Comparison of ENCODE assay signal across 1 cellular context in the genomic region with DNA sequence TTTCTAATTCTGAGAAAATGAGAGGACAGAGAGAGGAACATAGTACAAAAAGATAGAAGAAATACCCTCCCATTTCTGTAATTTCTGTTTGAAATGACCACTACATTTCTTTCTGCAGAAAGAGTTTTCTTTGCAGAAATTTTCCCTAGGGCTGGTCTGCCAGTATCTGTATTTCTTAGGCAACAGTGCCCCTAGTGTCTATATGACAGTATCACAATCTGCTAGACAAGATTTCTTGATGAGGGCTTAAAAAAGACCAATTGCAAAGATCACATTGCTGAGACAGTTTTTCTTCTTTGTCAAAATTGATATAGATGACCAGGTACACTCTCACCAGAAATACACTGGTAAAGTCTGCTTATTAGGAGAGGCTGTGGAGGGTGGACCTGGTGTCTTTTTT.
TF ChIP-seq lines count a peak whose summit lies in the region.

No MANE protein-coding gene starts in this region.

TF ChIP-seq in GM12878, 131 proteins besides CTCF, POLR2A, EP300 and RAD21 (continued from another document):
- TF ChIP-seq, protein P1, sequence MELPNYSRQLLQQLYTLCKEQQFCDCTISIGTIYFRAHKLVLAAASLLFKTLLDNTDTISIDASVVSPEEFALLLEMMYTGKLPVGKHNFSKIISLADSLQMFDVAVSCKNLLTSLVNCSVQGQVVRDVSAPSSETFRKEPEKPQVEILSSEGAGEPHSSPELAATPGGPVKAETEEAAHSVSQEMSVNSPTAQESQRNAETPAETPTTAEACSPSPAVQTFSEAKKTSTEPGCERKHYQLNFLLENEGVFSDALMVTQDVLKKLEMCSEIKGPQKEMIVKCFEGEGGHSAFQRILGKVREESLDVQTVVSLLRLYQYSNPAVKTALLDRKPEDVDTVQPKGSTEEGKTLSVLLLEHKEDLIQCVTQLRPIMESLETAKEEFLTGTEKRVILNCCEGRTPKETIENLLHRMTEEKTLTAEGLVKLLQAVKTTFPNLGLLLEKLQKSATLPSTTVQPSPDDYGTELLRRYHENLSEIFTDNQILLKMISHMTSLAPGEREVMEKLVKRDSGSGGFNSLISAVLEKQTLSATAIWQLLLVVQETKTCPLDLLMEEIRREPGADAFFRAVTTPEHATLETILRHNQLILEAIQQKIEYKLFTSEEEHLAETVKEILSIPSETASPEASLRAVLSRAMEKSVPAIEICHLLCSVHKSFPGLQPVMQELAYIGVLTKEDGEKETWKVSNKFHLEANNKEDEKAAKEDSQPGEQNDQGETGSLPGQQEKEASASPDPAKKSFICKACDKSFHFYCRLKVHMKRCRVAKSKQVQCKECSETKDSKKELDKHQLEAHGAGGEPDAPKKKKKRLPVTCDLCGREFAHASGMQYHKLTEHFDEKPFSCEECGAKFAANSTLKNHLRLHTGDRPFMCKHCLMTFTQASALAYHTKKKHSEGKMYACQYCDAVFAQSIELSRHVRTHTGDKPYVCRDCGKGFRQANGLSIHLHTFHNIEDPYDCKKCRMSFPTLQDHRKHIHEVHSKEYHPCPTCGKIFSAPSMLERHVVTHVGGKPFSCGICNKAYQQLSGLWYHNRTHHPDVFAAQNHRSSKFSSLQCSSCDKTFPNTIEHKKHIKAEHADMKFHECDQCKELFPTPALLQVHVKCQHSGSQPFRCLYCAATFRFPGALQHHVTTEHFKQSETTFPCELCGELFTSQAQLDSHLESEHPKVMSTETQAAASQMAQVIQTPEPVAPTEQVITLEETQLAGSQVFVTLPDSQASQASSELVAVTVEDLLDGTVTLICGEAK (IDR thresholded peaks at IDR 0.05; ENCODE audit: borderline replicate concordance) = no peak
- TF ChIP-seq, protein P2, sequence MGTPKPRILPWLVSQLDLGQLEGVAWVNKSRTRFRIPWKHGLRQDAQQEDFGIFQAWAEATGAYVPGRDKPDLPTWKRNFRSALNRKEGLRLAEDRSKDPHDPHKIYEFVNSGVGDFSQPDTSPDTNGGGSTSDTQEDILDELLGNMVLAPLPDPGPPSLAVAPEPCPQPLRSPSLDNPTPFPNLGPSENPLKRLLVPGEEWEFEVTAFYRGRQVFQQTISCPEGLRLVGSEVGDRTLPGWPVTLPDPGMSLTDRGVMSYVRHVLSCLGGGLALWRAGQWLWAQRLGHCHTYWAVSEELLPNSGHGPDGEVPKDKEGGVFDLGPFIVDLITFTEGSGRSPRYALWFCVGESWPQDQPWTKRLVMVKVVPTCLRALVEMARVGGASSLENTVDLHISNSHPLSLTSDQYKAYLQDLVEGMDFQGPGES (IDR thresholded peaks at IDR 0.05) = no peak
- no peak for TF ChIP-seq GATAD2B (conservative IDR thresholded peaks at IDR 0.05; ENCODE audit: low read depth)
- TF ChIP-seq, protein P3, sequence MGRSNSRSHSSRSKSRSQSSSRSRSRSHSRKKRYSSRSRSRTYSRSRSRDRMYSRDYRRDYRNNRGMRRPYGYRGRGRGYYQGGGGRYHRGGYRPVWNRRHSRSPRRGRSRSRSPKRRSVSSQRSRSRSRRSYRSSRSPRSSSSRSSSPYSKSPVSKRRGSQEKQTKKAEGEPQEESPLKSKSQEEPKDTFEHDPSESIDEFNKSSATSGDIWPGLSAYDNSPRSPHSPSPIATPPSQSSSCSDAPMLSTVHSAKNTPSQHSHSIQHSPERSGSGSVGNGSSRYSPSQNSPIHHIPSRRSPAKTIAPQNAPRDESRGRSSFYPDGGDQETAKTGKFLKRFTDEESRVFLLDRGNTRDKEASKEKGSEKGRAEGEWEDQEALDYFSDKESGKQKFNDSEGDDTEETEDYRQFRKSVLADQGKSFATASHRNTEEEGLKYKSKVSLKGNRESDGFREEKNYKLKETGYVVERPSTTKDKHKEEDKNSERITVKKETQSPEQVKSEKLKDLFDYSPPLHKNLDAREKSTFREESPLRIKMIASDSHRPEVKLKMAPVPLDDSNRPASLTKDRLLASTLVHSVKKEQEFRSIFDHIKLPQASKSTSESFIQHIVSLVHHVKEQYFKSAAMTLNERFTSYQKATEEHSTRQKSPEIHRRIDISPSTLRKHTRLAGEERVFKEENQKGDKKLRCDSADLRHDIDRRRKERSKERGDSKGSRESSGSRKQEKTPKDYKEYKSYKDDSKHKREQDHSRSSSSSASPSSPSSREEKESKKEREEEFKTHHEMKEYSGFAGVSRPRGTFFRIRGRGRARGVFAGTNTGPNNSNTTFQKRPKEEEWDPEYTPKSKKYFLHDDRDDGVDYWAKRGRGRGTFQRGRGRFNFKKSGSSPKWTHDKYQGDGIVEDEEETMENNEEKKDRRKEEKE (IDR thresholded peaks at IDR 0.05) = no peak
- no peak for TF ChIP-seq BHLHE40 (IDR thresholded peaks at IDR 0.05; ENCODE audit: borderline replicate concordance in 1 of 2, low read depth in 2 of 2, low read length in 1 of 2)
- TF ChIP-seq KLF5 (IDR thresholded peaks at IDR 0.05; ENCODE audit: partially characterized antibody) = no peak
- no peak for TF ChIP-seq SP1 (IDR thresholded peaks at IDR 0.05; ENCODE audit: low read depth, low read length)
- TF ChIP-seq, protein P4, sequence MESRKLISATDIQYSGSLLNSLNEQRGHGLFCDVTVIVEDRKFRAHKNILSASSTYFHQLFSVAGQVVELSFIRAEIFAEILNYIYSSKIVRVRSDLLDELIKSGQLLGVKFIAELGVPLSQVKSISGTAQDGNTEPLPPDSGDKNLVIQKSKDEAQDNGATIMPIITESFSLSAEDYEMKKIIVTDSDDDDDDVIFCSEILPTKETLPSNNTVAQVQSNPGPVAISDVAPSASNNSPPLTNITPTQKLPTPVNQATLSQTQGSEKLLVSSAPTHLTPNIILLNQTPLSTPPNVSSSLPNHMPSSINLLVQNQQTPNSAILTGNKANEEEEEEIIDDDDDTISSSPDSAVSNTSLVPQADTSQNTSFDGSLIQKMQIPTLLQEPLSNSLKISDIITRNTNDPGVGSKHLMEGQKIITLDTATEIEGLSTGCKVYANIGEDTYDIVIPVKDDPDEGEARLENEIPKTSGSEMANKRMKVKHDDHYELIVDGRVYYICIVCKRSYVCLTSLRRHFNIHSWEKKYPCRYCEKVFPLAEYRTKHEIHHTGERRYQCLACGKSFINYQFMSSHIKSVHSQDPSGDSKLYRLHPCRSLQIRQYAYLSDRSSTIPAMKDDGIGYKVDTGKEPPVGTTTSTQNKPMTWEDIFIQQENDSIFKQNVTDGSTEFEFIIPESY (IDR thresholded peaks at IDR 0.05) = no peak
- TF ChIP-seq, protein P5, sequence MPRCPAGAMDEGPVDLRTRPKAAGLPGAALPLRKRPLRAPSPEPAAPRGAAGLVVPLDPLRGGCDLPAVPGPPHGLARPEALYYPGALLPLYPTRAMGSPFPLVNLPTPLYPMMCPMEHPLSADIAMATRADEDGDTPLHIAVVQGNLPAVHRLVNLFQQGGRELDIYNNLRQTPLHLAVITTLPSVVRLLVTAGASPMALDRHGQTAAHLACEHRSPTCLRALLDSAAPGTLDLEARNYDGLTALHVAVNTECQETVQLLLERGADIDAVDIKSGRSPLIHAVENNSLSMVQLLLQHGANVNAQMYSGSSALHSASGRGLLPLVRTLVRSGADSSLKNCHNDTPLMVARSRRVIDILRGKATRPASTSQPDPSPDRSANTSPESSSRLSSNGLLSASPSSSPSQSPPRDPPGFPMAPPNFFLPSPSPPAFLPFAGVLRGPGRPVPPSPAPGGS (IDR thresholded peaks at IDR 0.05; ENCODE audit: borderline replicate concordance, insufficient read depth, low read depth, low read length, poor library complexity, severe bottlenecking) = no peak
- no peak; the same call in 1 of the 2 replicates for TF ChIP-seq SMC3 (IDR thresholded peaks at IDR 0.05; ENCODE audit: borderline replicate concordance, low read length)
- TF ChIP-seq HCFC1 (IDR thresholded peaks at IDR 0.05; ENCODE audit: low read length) = no peak
- TF ChIP-seq ASH2L (IDR thresholded peaks at IDR 0.05; ENCODE audit: borderline replicate concordance, low read depth) = no peak
- no peak for TF ChIP-seq TAF1 (IDR thresholded peaks at IDR 0.05; ENCODE audit: borderline replicate concordance, low read depth, low read length)
TF ChIP-seq in GM12878: peak in this region for 0.
